Comparison of ENCODE assay signal across 10 cellular contexts in genomic region chr1:231844986-231845502, GRCh38.
DNase-seq lines count a peak whose midpoint lies in the region; ATAC-seq, FAIRE-seq and TF ChIP-seq lines count a peak whose summit lies in the region.
"Had no signal": no experiment of that assay in that cellular context is flagged by ENCODE, and none has a peak within 500 bp of the region (broad histone marks: within the 10 kb centered on the region; RNA-seq: fewer than 3 reads in every experiment).

No MANE protein-coding gene starts in this region.

- H2AFZ ChIP-seq in endothelial cell of umbilical vein (ENCODE audit: low read depth, low read length) (no peak overlapping the region), smooth muscle cell (ENCODE audit: low read depth) (no peak overlapping the region)

- peaks cover 17% of the 10 kb centered on the region for H3K4me1 Mint-ChIP-seq in MCF 10A (ENCODE audit: insufficient read depth, unreplicated experiment)
- peaks cover 21% of the 10 kb centered on the region for H3K4me1 Mint-ChIP-seq in stimulated activated naive CD8-positive, alpha-beta T cell treated with anti-CD3 and anti-CD28 coated beads, Interleukin-15, amount 100 ng/mL, for 72 hours

- H3K36me3 ChIP-seq in breast epithelium (no peaks in the 10 kb centered on the region), MG63 (peaks cover 3% of the 10 kb centered on the region; the same call in 1 of the 2 replicates), endothelial cell of umbilical vein (ENCODE audit: control insufficient read depth in 2 of 2, extremely low read depth in 1 of 2, insufficient read depth in 2 of 2, low read length in 2 of 2) (no peaks in the 10 kb centered on the region), smooth muscle cell (ENCODE audit: low read depth) (no peaks in the 10 kb centered on the region)

- TF ChIP-seq CTCF in MCF 10A (IDR thresholded peaks at IDR 0.05; ENCODE audit: unreplicated experiment) (no peak), breast epithelium (IDR thresholded peaks at IDR 0.05) (no peak), endothelial cell of umbilical vein (IDR thresholded peaks at IDR 0.05; ENCODE audit: extremely low read depth in 1 of 2, insufficient read depth in 1 of 2, low read depth in 1 of 2, low read length in 2 of 2) (no peak), smooth muscle cell (IDR thresholded peaks at IDR 0.05; ENCODE audit: borderline replicate concordance, insufficient read depth, poor library complexity, severe bottlenecking) (no peak)

- H3K9me1 ChIP-seq in endothelial cell of umbilical vein (replicated peaks; ENCODE audit: control insufficient read depth, extremely low read depth, insufficient read depth, low read length) = no peaks in the 10 kb centered on the region

- no peak overlapping the region for H3K9ac ChIP-seq in endothelial cell of umbilical vein (replicated peaks; ENCODE audit: extremely low read depth, insufficient read depth, low read length)
- no peak overlapping the region for H3K9ac ChIP-seq in smooth muscle cell (ENCODE audit: low read depth)

- DNase-seq in MCF 10A (ENCODE audit: unreplicated experiment) (no peak), breast epithelium (ENCODE audit: low spot score in 2 of 2) (no peak), MG63 (peak; percentile 90), endothelial cell of umbilical vein (ENCODE audit: low read depth, low spot score) (peak; percentile 73), AG08395 (ENCODE audit: low spot score) (no peak), smooth muscle cell (lab: John Stamatoyannopoulos, UW; ENCODE audit: unreplicated experiment) (no peak)
- no peak for DNase-seq in stimulated activated naive CD8-positive, alpha-beta T cell treated with anti-CD3 and anti-CD28 coated beads, Interleukin-15, amount 100 ng/mL, for 72 hours
- DNase-seq: NCI-H2107 had no signal

- dilution Hi-C loops in endothelial cell of umbilical vein (cut with MboI; ENCODE audit: extremely low pct_ligation_motif_present, low sequenced_read_pairs) = no loop called here

- H3K4me3 ChIP-seq in breast epithelium (no peak overlapping the region), MG63 (peak overlapping the region; percentile 4; the same call in 1 of the 2 replicates), endothelial cell of umbilical vein (replicated peaks in 1 of 3; ENCODE audit: insufficient read depth in 1 of 3, low read depth in 1 of 3, low read length in 3 of 3) (no peak overlapping the region), smooth muscle cell (no peak overlapping the region)

- H3K27ac Mint-ChIP-seq in MCF 10A (ENCODE audit: low read depth, unreplicated experiment) = peak overlapping the region; percentile 13
- peak overlapping the region; percentile 16 to 17 for H3K27ac Mint-ChIP-seq in stimulated activated naive CD8-positive, alpha-beta T cell treated with anti-CD3 and anti-CD28 coated beads, Interleukin-15, amount 100 ng/mL, for 72 hours

- no peaks in the 10 kb centered on the region for H4K20me1 ChIP-seq in endothelial cell of umbilical vein (replicated peaks; ENCODE audit: control insufficient read depth, extremely low read depth, insufficient read depth, low read length)
- no peaks in the 10 kb centered on the region for H4K20me1 ChIP-seq in smooth muscle cell (ENCODE audit: low read depth)

- CTCF ChIA-PET in MCF 10A (lab: Yijun Ruan, JAX) = interaction anchor here (0.6 to 1.6 kb wide), 3 partner anchors 11 to 272 kb away, joined by 3 to 4 read pairs (median 3); no protein-coding TSS in a partner anchor
- CTCF ChIA-PET in endothelial cell of umbilical vein (lab: Charles Lee) = interaction anchor here (0.7 to 3.2 kb wide), 5 partner anchors 14 to 88 kb away, joined by 3 to 19 read pairs (median 5); no protein-coding TSS in a partner anchor

- H3K4me2 ChIP-seq in endothelial cell of umbilical vein (ENCODE audit: insufficient read depth, low read length) (peak overlapping the region; percentile 13), smooth muscle cell (no peak overlapping the region)

- intact Hi-C loops in MCF 10A (cut with micrococcal nuclease) (no loop called here), breast epithelium (cut with DNase I; ENCODE audit: low total_unique reads) (no loop called here), endothelial cell of umbilical vein (cut with micrococcal nuclease) (loop anchor here (1.0 kb wide), 1 partner anchor 18 kb away; no protein-coding TSS in a partner anchor)

- no peaks in the 10 kb centered on the region for H3K79me2 ChIP-seq in endothelial cell of umbilical vein (ENCODE audit: control insufficient read depth, insufficient read depth, low read length)
- H3K79me2 ChIP-seq in smooth muscle cell (ENCODE audit: low read depth) = no peaks in the 10 kb centered on the region

- H3K4me1 ChIP-seq in breast epithelium (peaks cover 0 to 6% of the 10 kb centered on the region in 2 donors), endothelial cell of umbilical vein (ENCODE audit: control insufficient read depth, extremely low read depth, insufficient read depth, low read length) (peaks cover 9% of the 10 kb centered on the region), smooth muscle cell (ENCODE audit: low read depth) (no peaks in the 10 kb centered on the region)

- no peaks in the 10 kb centered on the region for H3K9me3 Mint-ChIP-seq in MCF 10A (ENCODE audit: unreplicated experiment)
- H3K9me3 Mint-ChIP-seq in stimulated activated naive CD8-positive, alpha-beta T cell treated with anti-CD3 and anti-CD28 coated beads, Interleukin-15, amount 100 ng/mL, for 72 hours = no peaks in the 10 kb centered on the region

- peak overlapping the region in 1 of 2 donors; percentile 61 for H3K27ac ChIP-seq in breast epithelium
- H3K27ac ChIP-seq in endothelial cell of umbilical vein (ENCODE audit: insufficient read depth, low read depth, low read length) = no peak overlapping the region
- no peak overlapping the region for H3K27ac ChIP-seq in smooth muscle cell (ENCODE audit: low read depth)
- H3K27ac ChIP-seq: HL-60 had no signal

- H3K27me3 ChIP-seq in breast epithelium (no peaks in the 10 kb centered on the region), MG63 (no peaks in the 10 kb centered on the region), endothelial cell of umbilical vein (ENCODE audit: control insufficient read depth in 2 of 2, insufficient read depth in 2 of 2, low read length in 2 of 2) (no peaks in the 10 kb centered on the region), smooth muscle cell (ENCODE audit: low read depth) (no peaks in the 10 kb centered on the region)

- no TSS peak for BruUV-seq in MCF 10A (replicated peaks; lab: Mats Ljungman, UMichigan)
- BruUV-seq in endothelial cell of umbilical vein (replicated peaks; lab: Mats Ljungman, UMichigan) = no TSS peak

- ATAC-seq in stimulated activated naive CD8-positive, alpha-beta T cell treated with anti-CD3 and anti-CD28 coated beads, Interleukin-15, amount 100 ng/mL, for 72 hours = peak; percentile 64
- ATAC-seq in GM21576 (IDR thresholded peaks at IDR 0.05; ENCODE audit: unreplicated experiment) = no peak

- 91% methylated on average over 7 of the region's 7 CpGs for WGBS in smooth muscle cell (ENCODE audit: low lambda C conversion rate)

- peak; percentile 93 for FAIRE-seq in endothelial cell of umbilical vein (lab: Jason Lieb, UNC)

- H3K9me3 ChIP-seq in breast epithelium = no peaks in the 10 kb centered on the region
- no peaks in the 10 kb centered on the region for H3K9me3 ChIP-seq in MG63
- no peaks in the 10 kb centered on the region for H3K9me3 ChIP-seq in endothelial cell of umbilical vein (replicated peaks; ENCODE audit: control insufficient read depth, insufficient read depth, low read length)
- H3K9me3 ChIP-seq in smooth muscle cell (replicated peaks; ENCODE audit: low read depth) = no peaks in the 10 kb centered on the region

- POLR2A ChIA-PET in MCF 10A (lab: Yijun Ruan, JAX) (interaction anchor here (1.1 kb wide), 1 partner anchor 125 kb away, joined by 3 read pairs; no protein-coding TSS in a partner anchor), endothelial cell of umbilical vein (lab: Charles Lee) (no interaction called here)

- H3K27me3 Mint-ChIP-seq in MCF 10A (ENCODE audit: insufficient read depth, unreplicated experiment) = no peaks in the 10 kb centered on the region
- no peaks in the 10 kb centered on the region for H3K27me3 Mint-ChIP-seq in stimulated activated naive CD8-positive, alpha-beta T cell treated with anti-CD3 and anti-CD28 coated beads, Interleukin-15, amount 100 ng/mL, for 72 hours

- H3F3A ChIP-seq in smooth muscle cell (ENCODE audit: low read depth) = no peaks in the 10 kb centered on the region

- H3K4me3 Mint-ChIP-seq in MCF 10A (ENCODE audit: unreplicated experiment) = no peak overlapping the region
- H3K4me3 Mint-ChIP-seq in stimulated activated naive CD8-positive, alpha-beta T cell treated with anti-CD3 and anti-CD28 coated beads, Interleukin-15, amount 100 ng/mL, for 72 hours = no peak overlapping the region

- TF ChIP-seq POLR2A in breast epithelium (IDR thresholded peaks at IDR 0.05) = no peak
- no peak for TF ChIP-seq POLR2A in endothelial cell of umbilical vein (IDR thresholded peaks at IDR 0.05; ENCODE audit: low read depth, low read length)

- H3K36me3 Mint-ChIP-seq in MCF 10A (ENCODE audit: insufficient read depth, unreplicated experiment) = no peaks in the 10 kb centered on the region

TF ChIP-seq in endothelial cell of umbilical vein, 7 proteins besides CTCF, POLR2A, EP300 and RAD21:
- no peak for TF ChIP-seq EZH2 (IDR thresholded peaks at IDR 0.05; ENCODE audit: borderline replicate concordance, low read depth, low read length, severe bottlenecking)
- no peak for TF ChIP-seq MAX (IDR thresholded peaks at IDR 0.05; ENCODE audit: insufficient read depth, insufficient read length)
- peak; percentile 77 for TF ChIP-seq GATA2 (IDR thresholded peaks at IDR 0.05; ENCODE audit: insufficient read depth, insufficient read length, low read depth, low read length)
- no peak for TF ChIP-seq POLR2AphosphoS5 (IDR thresholded peaks at IDR 0.05; ENCODE audit: insufficient read depth, low read depth, low read length)
- peak; percentile 58 for TF ChIP-seq FOS (IDR thresholded peaks at IDR 0.05; ENCODE audit: borderline replicate concordance, insufficient read depth, low read length)

Comparison
In these comparisons a context has a peak if more than half of its experiments do, and no peak if none do; other contexts are left out.
1. DNase-seq: peak in MG63 (single experiment) and endothelial cell of umbilical vein (single experiment); none in MCF 10A (single experiment), breast epithelium (0 of 2), stimulated activated naive CD8-positive, alpha-beta T cell treated with anti-CD3 and anti-CD28 coated beads, Interleukin-15, amount 100 ng/mL, for 72 hours (0 of 2), AG08395 (single experiment) and smooth muscle cell (single experiment).